In the genomic region with DNA sequence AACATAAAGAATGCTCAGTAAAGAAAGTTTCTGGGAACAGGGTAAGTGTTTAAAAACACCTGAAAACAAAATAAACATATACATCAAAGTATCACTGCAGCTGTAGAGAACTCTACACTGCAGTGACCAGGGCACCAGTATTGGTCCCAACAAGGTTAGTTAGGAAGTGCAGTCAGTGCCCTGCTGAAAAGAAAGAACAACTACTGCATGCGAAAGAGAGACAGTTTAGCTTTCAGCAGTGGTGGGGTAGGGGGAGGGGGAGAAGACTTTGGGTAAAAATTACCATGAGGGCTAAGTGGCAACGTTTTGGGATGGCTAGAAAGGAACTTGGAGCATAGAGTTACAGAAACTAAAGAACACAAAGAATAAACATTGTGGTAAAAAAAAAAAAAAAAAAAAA, we compare ENCODE assay signal across 13 cellular contexts.
"Had no signal": no experiment of that assay in that cellular context is flagged by ENCODE, and none has a peak within 500 bp of the region (broad histone marks: within the 10 kb centered on the region; RNA-seq: fewer than 3 reads in every experiment).

No MANE protein-coding gene starts in this region.

- DNase-seq: activated CD4-positive, alpha-beta T cell treated with anti-CD3 and anti-CD28 coated beads for 1 hour; activated CD4-positive, alpha-beta T cell treated with anti-CD3 and anti-CD28 coated beads, Interleukin-2, amount 50 U/mL, for 4 hours; activated naive CD4-positive, alpha-beta T cell treated with anti-CD3 and anti-CD28 coated beads, Interleukin-2, amount 50 U/mL, for 16 hours; effector memory CD8-positive, alpha-beta T cell; foreskin melanocyte; heart left ventricle; left colon; lower lobe of right lung had no signal

- H3K27ac Mint-ChIP-seq: activated T-helper 2 cell treated with anti-CD3 and anti-CD28 coated beads, Interferon-gamma antibody, Interleukin-2, Interleukin-4, amounts not matched to agents 10 μg/mL and 5 μg/mL and 100 μg/mL, durations not matched to agents 14 hours and 24 hours and 36 hours; effector memory CD8-positive, alpha-beta T cell; mesothelial cell of epicardium; stimulated activated memory B cell treated with anti-CD40 and anti-IgM and Interleukin-4, amounts not matched to agents 10 μg/mL and 1 μg/mL and 100 μg/mL, for 72 hours had no signal

- H3K9ac ChIP-seq: parathyroid adenoma had no signal

- H3K4me3 ChIP-seq: heart left ventricle, lower lobe of right lung had no signal

- H3K27me3 ChIP-seq: heart left ventricle had no signal

- H3K79me2 ChIP-seq: parathyroid adenoma had no signal

- H3K9me3 Mint-ChIP-seq: activated T-helper 2 cell treated with anti-CD3 and anti-CD28 coated beads, Interferon-gamma antibody, Interleukin-2, Interleukin-4, amounts not matched to agents 10 μg/mL and 5 μg/mL and 100 μg/mL, durations not matched to agents 14 hours and 24 hours and 36 hours; dendritic cell treated with granulocyte-macrophage colony-stimulating factor and Interleukin-4, amounts not matched to agents 40 ng/mL and 50 ng/mL, for 4 days; stimulated activated memory B cell treated with anti-CD40 and anti-IgM and Interleukin-4, amounts not matched to agents 10 μg/mL and 1 μg/mL and 100 μg/mL, for 72 hours had no signal

- H3K27me3 Mint-ChIP-seq: dendritic cell treated with granulocyte-macrophage colony-stimulating factor and Interleukin-4, amounts not matched to agents 40 ng/mL and 50 ng/mL, for 4 days; effector memory CD8-positive, alpha-beta T cell; stimulated activated memory B cell treated with anti-CD40 and anti-IgM and Interleukin-4, amounts not matched to agents 10 μg/mL and 1 μg/mL and 100 μg/mL, for 72 hours had no signal

- ATAC-seq: effector memory CD8-positive, alpha-beta T cell had no signal

- H3K4me3 Mint-ChIP-seq: dendritic cell treated with granulocyte-macrophage colony-stimulating factor and Interleukin-4, amounts not matched to agents 40 ng/mL and 50 ng/mL, for 4 days; effector memory CD8-positive, alpha-beta T cell; mesothelial cell of epicardium; stimulated activated memory B cell treated with anti-CD40 and anti-IgM and Interleukin-4, amounts not matched to agents 10 μg/mL and 1 μg/mL and 100 μg/mL, for 72 hours had no signal

- H3K36me3 Mint-ChIP-seq: mesothelial cell of epicardium; stimulated activated memory B cell treated with anti-CD40 and anti-IgM and Interleukin-4, amounts not matched to agents 10 μg/mL and 1 μg/mL and 100 μg/mL, for 72 hours had no signal

- H3K36me3 ChIP-seq: heart left ventricle, lower lobe of right lung had no signal

- H2AFZ ChIP-seq: parathyroid adenoma had no signal

- H3K4me1 ChIP-seq: lower lobe of right lung, parathyroid adenoma had no signal

- H3K27ac ChIP-seq: heart left ventricle, lower lobe of right lung, parathyroid adenoma had no signal

- H3K9me3 ChIP-seq: heart left ventricle, lower lobe of right lung had no signal
